Comparison of ENCODE assay signal across 9 cellular contexts in genomic region chr17:36935681-36936454, GRCh38. TPM values are rescaled to one million over a fixed set of nuclear protein-coding genes. Genes with fewer than 3 reads are reported as not detected.
DNase-seq lines count a peak whose midpoint lies in the region; ATAC-seq and TF ChIP-seq lines count a peak whose summit lies in the region.
"Had no signal": no experiment of that assay in that cellular context is flagged by ENCODE, and none has a peak within 500 bp of the region (broad histone marks: within the 10 kb centered on the region; RNA-seq: fewer than 3 reads in every experiment).

No MANE protein-coding gene starts in this region.

- ATAC-seq in activated T-cell treated with anti-CD3 and anti-CD28 coated beads, Interleukin-2, amount 50 U/mL, for 72 hours (replicated peaks in 1 of 2), result no peak
- ATAC-seq in lower lobe of right lung (no peak), GM19328 (IDR thresholded peaks at IDR 0.05; ENCODE audit: unreplicated experiment) (no peak), GM18870 (IDR thresholded peaks at IDR 0.05; ENCODE audit: unreplicated experiment) (no peak)

- TF ChIP-seq CTCF in BE2C (IDR thresholded peaks at IDR 0.05; ENCODE audit: low read depth, low read length) (no peak), lower lobe of right lung (IDR thresholded peaks at IDR 0.05) (no peak)

- H3K4me3 Mint-ChIP-seq in activated T-cell treated with anti-CD3 and anti-CD28 coated beads, Interleukin-2, amount 50 U/mL, for 72 hours, result peak overlapping the region; percentile 78 to 93

- peaks cover 90% of the 10 kb centered on the region for H3K27me3 Mint-ChIP-seq in activated T-cell treated with anti-CD3 and anti-CD28 coated beads, Interleukin-2, amount 50 U/mL, for 72 hours (ENCODE audit: low read depth)

- peaks cover 97% of the 10 kb centered on the region for H3K27me3 ChIP-seq in BE2C
- H3K27me3 ChIP-seq in lower lobe of right lung (ENCODE audit: low read depth), result peaks cover 100% of the 10 kb centered on the region

- no peak overlapping the region for H3K27ac Mint-ChIP-seq in activated T-cell treated with anti-CD3 and anti-CD28 coated beads, Interleukin-2, amount 50 U/mL, for 72 hours

- peaks cover 0 to 2% of the 10 kb centered on the region in 2 donors for H3K36me3 Mint-ChIP-seq in activated T-cell treated with anti-CD3 and anti-CD28 coated beads, Interleukin-2, amount 50 U/mL, for 72 hours (ENCODE audit: insufficient read depth in 2 of 2)

- peaks cover 76% of the 10 kb centered on the region for H3K4me1 Mint-ChIP-seq in activated T-cell treated with anti-CD3 and anti-CD28 coated beads, Interleukin-2, amount 50 U/mL, for 72 hours (ENCODE audit: low read depth)

- intact Hi-C loops in lower lobe of right lung (cut with DNase I), result no loop called here

- no peaks in the 10 kb centered on the region for H3K9me3 Mint-ChIP-seq in activated T-cell treated with anti-CD3 and anti-CD28 coated beads, Interleukin-2, amount 50 U/mL, for 72 hours

- H3K4me3 ChIP-seq in BE2C (ENCODE audit: low read depth, low read length), result peak overlapping the region; percentile 47
- peak overlapping the region; percentile 29 for H3K4me3 ChIP-seq in lower lobe of right lung

- DNase-seq in BE2C (no peak), HEK293T (ENCODE audit: extremely low spot score) (no peak), lower lobe of right lung (no peak), Kasumi-1 (lab: John Stamatoyannopoulos, UW) (no peak)
- no peak for DNase-seq in activated T-cell treated with anti-CD3 and anti-CD28 coated beads, Interleukin-2, amount 50 U/mL, for 72 hours
- DNase-seq in stimulated activated CD4-positive, alpha-beta T cell treated with anti-CD3 and anti-CD28 coated beads, Interleukin-2, amount 100 ng/mL, for 24 hours, result no peak
- DNase-seq: NCI-H2171 treated with DMSO at 0.1 percent for 48 hours had no signal

- CTCF ChIA-PET in HEK293T (lab: Yijun Ruan, JAX), result no interaction called here

- H3K36me3 ChIP-seq in BE2C, result no peaks in the 10 kb centered on the region
- H3K36me3 ChIP-seq in lower lobe of right lung, result no peaks in the 10 kb centered on the region

- H3K4me1 ChIP-seq in BE2C, result peaks cover 21% of the 10 kb centered on the region
- H3K4me1 ChIP-seq in lower lobe of right lung, result peaks cover 75% of the 10 kb centered on the region

- H3K9me3 ChIP-seq in BE2C, result no peaks in the 10 kb centered on the region
- no peaks in the 10 kb centered on the region for H3K9me3 ChIP-seq in lower lobe of right lung

- no peak overlapping the region for H3K27ac ChIP-seq in lower lobe of right lung

- POLR2A ChIA-PET in HEK293T (lab: Yijun Ruan, JAX), result interaction anchor here (0.7 to 2.9 kb wide), 5 partner anchors 9 to 184 kb away, joined by 3 to 22 read pairs (median 4); partner anchors contain the start of gene AATF

TF ChIP-seq in HEK293T, 16 proteins besides CTCF, POLR2A, EP300 and RAD21:
- TF ChIP-seq NFRKB (IDR thresholded peaks at IDR 0.05) (no peak), L3MBTL2 (conservative IDR thresholded peaks at IDR 0.05) (peak; percentile 14; the same call in 1 of the 2 replicates)

RNA-seq across cellular contexts. Expression of gene LHX1, which starts 1.4 kb away (rescaled TPM):
- not detected for polyA plus RNA-seq in BE2C (2012; ENCODE audit: insufficient read depth, insufficient read length, low read depth)
- under 1 TPM; 0.32 to 0.34 TPM for total RNA-seq in activated T-cell treated with anti-CD3 and anti-CD28 coated beads, Interleukin-2, amount 50 U/mL, for 72 hours
- total RNA-seq in lower lobe of right lung, result not detected

RNA-seq across cellular contexts. Expression of gene AATF, which starts 12.9 kb away (rescaled TPM):
- 102 TPM for polyA plus RNA-seq in BE2C (2012; ENCODE audit: insufficient read depth, insufficient read length, low read depth)
- 10 to 100 TPM; 85.1 to 91.9 TPM for total RNA-seq in activated T-cell treated with anti-CD3 and anti-CD28 coated beads, Interleukin-2, amount 50 U/mL, for 72 hours
- total RNA-seq in lower lobe of right lung, result 39.6 TPM
